In genomic region chr10:44593952-44594351, GRCh38 we compare ENCODE assay signal across 32 cellular contexts.
"Had no signal": no experiment of that assay in that cellular context is flagged by ENCODE, and none has a peak within 500 bp of the region (broad histone marks: within the 10 kb centered on the region; RNA-seq: fewer than 3 reads in every experiment).

No MANE protein-coding gene starts in this region.

- H3K4me3 ChIP-seq: adrenal gland, breast epithelium had no signal

- H3K27me3 ChIP-seq: adrenal gland, breast epithelium had no signal

- H3K36me3 ChIP-seq: adrenal gland, breast epithelium had no signal

- H3K4me1 ChIP-seq: adrenal gland, breast epithelium had no signal

- DNase-seq: activated B cell treated with CpG ODN at 0.5 μM for 24 hours; activated CD4-positive, alpha-beta memory T cell treated with anti-CD3 and anti-CD28 coated beads for 36 hours; activated CD4-positive, alpha-beta T cell treated with anti-CD3 and anti-CD28 coated beads for 4 hours; activated CD4-positive, alpha-beta T cell treated with anti-CD3 and anti-CD28 coated beads, Interleukin-2, amount 10 ng/mL, durations not matched to agents 24 days and 14 days; activated CD4-positive, alpha-beta T cell treated with anti-CD3 and anti-CD28 coated beads, Interleukin-2, amount 50 U/mL, for 1 hour; activated CD4-positive, alpha-beta T cell treated with anti-CD3 and anti-CD28 coated beads, Interleukin-2, amount 50 U/mL, for 4 hours; activated CD4-positive, CD25-positive, alpha-beta regulatory T cell treated with anti-CD3 and anti-CD28 coated beads, Interleukin-2, amount 50 U/mL, for 72 hours; activated CD8-positive, alpha-beta memory T cell treated with anti-CD3 and anti-CD28 coated beads, Interleukin-2, amount 50 U/mL, for 4 hours; activated CD8-positive, alpha-beta T cell treated with anti-CD3 and anti-CD28 coated beads for 36 hours; activated effector memory CD4-positive, alpha-beta T cell treated with anti-CD3 and anti-CD28 coated beads, Interleukin-2, amount 50 U/mL, for 16 hours; activated gamma-delta T cell treated with Interleukin-2 at 50 U/mL for 16 hours; activated naive CD4-positive, alpha-beta T cell; activated naive CD4-positive, alpha-beta T cell treated with anti-CD3 and anti-CD28 coated beads for 36 hours; activated naive CD4-positive, alpha-beta T cell treated with anti-CD3 and anti-CD28 coated beads, Interleukin-2, amount 50 U/mL, for 16 hours; activated naive CD8-positive, alpha-beta T cell treated with anti-CD3 and anti-CD28 coated beads for 36 hours; activated T-cell treated with anti-CD3 and anti-CD28 coated beads for 4 hours; activated T-cell treated with anti-CD3 and anti-CD28 coated beads, Interleukin-2, amount 50 U/mL, for 1 hour; activated T-cell treated with anti-CD3 and anti-CD28 coated beads, Interleukin-2, amount 50 U/mL, for 4 hours; activated T-cell treated with anti-CD3 and anti-CD28 coated beads, Interleukin-2, amount 50 U/mL, for 72 hours; adrenal gland; amniotic stem cell; aorta; central memory CD4-positive, alpha-beta T cell; T-helper 1 cell; T-helper 2 cell; T-helper 9 cell had no signal

- FAIRE-seq: astrocyte, TTC549 had no signal

- H3K9me3 ChIP-seq: adrenal gland, breast epithelium had no signal

- H3K27ac ChIP-seq: adrenal gland, breast epithelium, VCaP had no signal

- ATAC-seq: activated CD8-positive, alpha-beta T cell treated with anti-CD3 and anti-CD28 coated beads for 36 hours; activated naive CD4-positive, alpha-beta T cell treated with anti-CD3 and anti-CD28 coated beads, Interleukin-2, amount 50 U/mL, for 72 hours; activated T-cell treated with anti-CD3 and anti-CD28 coated beads, Interleukin-2, amount 50 U/mL, for 4 hours; activated T-cell treated with anti-CD3 and anti-CD28 coated beads, Interleukin-2, amount 50 U/mL, for 72 hours; activated T-helper 17 cell treated with anti-CD3 and anti-CD28 coated beads, Interleukin-2, amount 50 U/mL, for 72 hours had no signal
